15 cellular contexts compared by ENCODE assay signal in the genomic region with DNA sequence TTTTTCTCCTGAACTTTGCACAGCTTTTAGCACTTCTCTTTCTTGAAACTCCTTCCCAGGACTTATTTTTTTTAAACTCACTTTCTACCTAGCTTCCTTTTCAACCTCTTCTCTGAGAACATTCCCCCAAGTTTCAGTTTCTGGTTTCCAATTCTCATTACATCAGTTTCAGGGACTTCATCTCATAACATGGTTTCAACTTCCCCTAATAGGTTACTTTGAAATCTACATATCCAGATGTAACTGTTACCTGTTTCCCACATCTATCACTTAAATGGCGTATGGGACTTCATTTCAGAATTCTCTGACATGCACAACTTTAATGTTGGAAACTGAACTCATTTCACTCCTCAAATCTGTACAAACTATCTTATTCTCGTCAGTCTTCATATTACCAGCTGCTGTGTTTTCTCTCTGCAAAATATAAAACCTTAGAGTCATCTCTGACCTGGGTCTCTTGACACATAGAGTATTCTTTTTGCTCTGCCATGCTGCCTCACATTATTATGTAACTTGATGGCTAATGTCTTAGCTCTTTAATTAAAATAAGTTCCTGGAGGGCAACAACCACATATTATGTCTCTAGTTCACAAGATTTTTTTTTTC. TPM values are rescaled to one million over a fixed set of nuclear protein-coding genes. Genes with fewer than 3 reads are reported as not detected.
DNase-seq lines count a peak whose midpoint lies in the region; ATAC-seq lines count a peak whose summit lies in the region.
"Had no signal": no experiment of that assay in that cellular context is flagged by ENCODE, and none has a peak within 500 bp of the region (broad histone marks: within the 10 kb centered on the region; RNA-seq: fewer than 3 reads in every experiment).

No MANE protein-coding gene starts in this region.

- POLR2A ChIA-PET in activated CD4-positive, alpha-beta memory T cell treated with anti-CD3 and anti-CD28 coated beads for 36 hours (lab: Charles Lee), result no interaction called here

- peak overlapping the region; percentile 2 for H3K27ac Mint-ChIP-seq in stimulated activated naive CD8-positive, alpha-beta T cell treated with anti-CD3 and anti-CD28 coated beads, Interleukin-15, Interleukin-2, amounts not matched to agents 100 ng/mL and 50 ng/mL, for 24 hours
- no peak overlapping the region for H3K27ac Mint-ChIP-seq in activated CD4-positive, alpha-beta memory T cell treated with anti-CD3 and anti-CD28 coated beads for 36 hours

- peaks cover 62% of the 10 kb centered on the region for H3K36me3 Mint-ChIP-seq in stimulated activated naive CD8-positive, alpha-beta T cell treated with anti-CD3 and anti-CD28 coated beads, Interleukin-15, Interleukin-2, amounts not matched to agents 100 ng/mL and 50 ng/mL, for 24 hours (ENCODE audit: low read depth)
- H3K36me3 Mint-ChIP-seq in activated CD4-positive, alpha-beta memory T cell treated with anti-CD3 and anti-CD28 coated beads for 36 hours, result peaks cover 36% of the 10 kb centered on the region

- no peak overlapping the region for H3K4me3 Mint-ChIP-seq in stimulated activated naive CD8-positive, alpha-beta T cell treated with anti-CD3 and anti-CD28 coated beads, Interleukin-15, Interleukin-2, amounts not matched to agents 100 ng/mL and 50 ng/mL, for 24 hours
- no peak overlapping the region for H3K4me3 Mint-ChIP-seq in activated CD4-positive, alpha-beta memory T cell treated with anti-CD3 and anti-CD28 coated beads for 36 hours
- H3K4me3 Mint-ChIP-seq: naive thymus-derived CD4-positive, alpha-beta T cell had no signal

- CTCF ChIA-PET in activated CD4-positive, alpha-beta memory T cell treated with anti-CD3 and anti-CD28 coated beads for 36 hours (lab: Charles Lee), result interaction anchor here (0.6 to 1.9 kb wide), 3 partner anchors 78 to 90 kb away, joined by 3 to 6 read pairs (median 3); no protein-coding TSS in a partner anchor

- DNase-seq in stimulated activated naive CD8-positive, alpha-beta T cell treated with anti-CD3 and anti-CD28 coated beads, Interleukin-15, Interleukin-2, amounts not matched to agents 100 U/mL and 50 U/mL, for 24 hours, result no peak
- DNase-seq in NAMALWA (ENCODE audit: low spot score), result peak; percentile 10
- DNase-seq in activated CD4-positive, alpha-beta memory T cell treated with anti-CD3 and anti-CD28 coated beads for 36 hours, result no peak
- no peak for DNase-seq in T1000 (lab: John Stamatoyannopoulos, UW)
- DNase-seq in NCI-H1694 (lab: John Stamatoyannopoulos, UW), result no peak
- DNase-seq: activated CD8-positive, alpha-beta memory T cell treated with anti-CD3 and anti-CD28 coated beads for 24 hours; amygdala; colonic mucosa; erythroblast; naive thymus-derived CD4-positive, alpha-beta T cell; NCI-H524 had no signal

- no peaks in the 10 kb centered on the region for H3K9me3 Mint-ChIP-seq in stimulated activated naive CD8-positive, alpha-beta T cell treated with anti-CD3 and anti-CD28 coated beads, Interleukin-15, Interleukin-2, amounts not matched to agents 100 ng/mL and 50 ng/mL, for 24 hours
- H3K9me3 Mint-ChIP-seq in activated CD4-positive, alpha-beta memory T cell treated with anti-CD3 and anti-CD28 coated beads for 36 hours, result no peaks in the 10 kb centered on the region
- H3K9me3 Mint-ChIP-seq: naive thymus-derived CD4-positive, alpha-beta T cell had no signal

- H3K4me1 Mint-ChIP-seq in stimulated activated naive CD8-positive, alpha-beta T cell treated with anti-CD3 and anti-CD28 coated beads, Interleukin-15, Interleukin-2, amounts not matched to agents 100 ng/mL and 50 ng/mL, for 24 hours (ENCODE audit: low read depth), result peaks cover 4% of the 10 kb centered on the region
- peaks cover 6% of the 10 kb centered on the region for H3K4me1 Mint-ChIP-seq in activated CD4-positive, alpha-beta memory T cell treated with anti-CD3 and anti-CD28 coated beads for 36 hours (ENCODE audit: low read depth)

- intact Hi-C loops in activated CD4-positive, alpha-beta memory T cell treated with anti-CD3 and anti-CD28 coated beads for 36 hours (cut with micrococcal nuclease), result no loop called here

- no peak for ATAC-seq in stimulated activated naive CD8-positive, alpha-beta T cell treated with anti-CD3 and anti-CD28 coated beads, Interleukin-15, Interleukin-2, amounts not matched to agents 100 U/mL and 50 U/mL, for 24 hours
- peak; percentile 65 for ATAC-seq in GM21723 (IDR thresholded peaks at IDR 0.05; ENCODE audit: unreplicated experiment)
- no peak for ATAC-seq in HG02798 (IDR thresholded peaks at IDR 0.05; ENCODE audit: poor library complexity, unreplicated experiment)
- ATAC-seq: left lobe of liver; naive thymus-derived CD4-positive, alpha-beta T cell had no signal

- no peaks in the 10 kb centered on the region for H3K27me3 Mint-ChIP-seq in stimulated activated naive CD8-positive, alpha-beta T cell treated with anti-CD3 and anti-CD28 coated beads, Interleukin-15, Interleukin-2, amounts not matched to agents 100 ng/mL and 50 ng/mL, for 24 hours
- no peaks in the 10 kb centered on the region for H3K27me3 Mint-ChIP-seq in activated CD4-positive, alpha-beta memory T cell treated with anti-CD3 and anti-CD28 coated beads for 36 hours
- H3K27me3 Mint-ChIP-seq: naive thymus-derived CD4-positive, alpha-beta T cell had no signal

RNA-seq across cellular contexts. Expression of a gene that starts 58.4 kb away (rescaled TPM):
- under 1 TPM; 0.58 to 0.90 TPM for total RNA-seq in activated CD4-positive, alpha-beta memory T cell treated with anti-CD3 and anti-CD28 coated beads for 36 hours
- total RNA-seq: colonic mucosa, left lobe of liver had no signal
